Comparison of ENCODE assay signal across 22 cellular contexts in the genomic region with DNA sequence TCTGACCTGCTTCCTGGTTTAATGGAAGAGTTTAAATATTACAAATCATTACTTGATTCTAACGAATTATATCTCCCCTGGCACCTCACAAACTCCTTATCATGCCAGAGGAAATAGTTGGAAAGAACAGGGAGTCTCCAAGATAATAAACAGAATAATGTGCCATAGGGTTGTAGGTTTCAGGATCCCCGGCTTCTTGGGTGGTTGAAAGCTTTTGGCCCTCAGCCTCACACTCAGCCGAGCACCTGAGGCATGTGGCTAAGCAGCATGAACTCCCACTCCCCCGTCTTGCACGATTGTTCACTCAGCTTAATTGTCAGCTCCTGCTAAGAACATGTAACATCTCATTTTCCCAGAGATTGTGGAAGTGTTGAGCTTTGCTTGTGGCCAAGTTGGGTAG.
"Had no signal": no experiment of that assay in that cellular context is flagged by ENCODE, and none has a peak within 500 bp of the region (broad histone marks: within the 10 kb centered on the region; RNA-seq: fewer than 3 reads in every experiment).

No MANE protein-coding gene starts in this region.

- FAIRE-seq: small intestine had no signal

- H3K4me1 ChIP-seq: colonic mucosa, parathyroid adenoma had no signal

- H3K27me3 ChIP-seq: adrenal gland, ascending aorta, colonic mucosa, dorsolateral prefrontal cortex, esophagus squamous epithelium, gastrocnemius medialis, right lobe of liver, vagina had no signal

- H3K79me2 ChIP-seq: parathyroid adenoma had no signal

- H3K9me3 ChIP-seq: adrenal gland, ascending aorta, colonic mucosa, esophagus squamous epithelium, gastrocnemius medialis, right lobe of liver, vagina had no signal

- ATAC-seq: activated T-cell treated with anti-CD3 and anti-CD28 coated beads, Interleukin-2, amount 50 U/mL, for 4 hours; gastrocnemius medialis; left ventricle myocardium superior; natural killer cell treated with Interleukin-12 subunit alpha and Interleukin-12 subunit beta and Interleukin-15 and Interleukin-18, amount 100 ng/mL, for 72 hours; stimulated activated effector memory CD8-positive, alpha-beta T cell treated with anti-CD3 and anti-CD28 coated beads, Interleukin-12 subunit alpha, Interleukin-12 subunit beta, amount 100 ng/mL, for 72 hours had no signal

- H3K27ac ChIP-seq: ascending aorta, colonic mucosa, dorsolateral prefrontal cortex, esophagus squamous epithelium, gastrocnemius medialis, parathyroid adenoma, right lobe of liver, vagina had no signal

- H3K9ac ChIP-seq: parathyroid adenoma had no signal

- DNase-seq: activated CD4-positive, alpha-beta T cell treated with anti-CD3 and anti-CD28 coated beads, Interleukin-2, amount 50 U/mL, for 4 hours; activated CD8-positive, alpha-beta memory T cell treated with anti-CD3 and anti-CD28 coated beads for 24 hours; activated CD8-positive, alpha-beta memory T cell treated with anti-CD3 and anti-CD28 coated beads, Interleukin-2, amount 50 U/mL, for 4 hours; activated naive CD4-positive, alpha-beta T cell; activated T-cell treated with anti-CD3 and anti-CD28 coated beads, Interleukin-2, amount 50 U/mL, for 4 hours; adrenal gland; central memory CD4-positive, alpha-beta T cell; colonic mucosa; dorsolateral prefrontal cortex; esophagus squamous epithelium; gastrocnemius medialis; hypothalamus; left ventricle myocardium superior; mammary epithelial cell; right lobe of liver; small intestine; stimulated activated CD4-positive, alpha-beta T cell treated with anti-CD3 and anti-CD28 coated beads, Interleukin-2, amount 100 ng/mL, for 24 hours had no signal

- H2AFZ ChIP-seq: parathyroid adenoma had no signal

- H3K36me3 ChIP-seq: adrenal gland, ascending aorta, colonic mucosa, esophagus squamous epithelium, gastrocnemius medialis, right lobe of liver, vagina had no signal

- H3K4me3 ChIP-seq: adrenal gland, ascending aorta, colonic mucosa, dorsolateral prefrontal cortex, esophagus squamous epithelium, gastrocnemius medialis, right lobe of liver, vagina had no signal
